1 cellular context compared by ENCODE assay signal in genomic region chr2:241260911-241261310, GRCh38.
TF ChIP-seq lines count a peak whose summit lies in the region.

No MANE protein-coding gene starts in this region.

TF ChIP-seq in HepG2, 621 proteins besides CTCF, POLR2A, EP300 and RAD21:
- TF ChIP-seq ZNF121 (CRISPR knock-in tag; IDR thresholded peaks at IDR 0.05) (0 out of 2 replicates have a peak, but pooled peaks have one; percentile 26), RBM22 (optimal IDR thresholded peaks at IDR 0.05; ENCODE audit: low read length) (no peak)
TF ChIP-seq in HepG2: peak in this region for 1.
